ENCODE assay signal across 1 cellular context in the genomic region with DNA sequence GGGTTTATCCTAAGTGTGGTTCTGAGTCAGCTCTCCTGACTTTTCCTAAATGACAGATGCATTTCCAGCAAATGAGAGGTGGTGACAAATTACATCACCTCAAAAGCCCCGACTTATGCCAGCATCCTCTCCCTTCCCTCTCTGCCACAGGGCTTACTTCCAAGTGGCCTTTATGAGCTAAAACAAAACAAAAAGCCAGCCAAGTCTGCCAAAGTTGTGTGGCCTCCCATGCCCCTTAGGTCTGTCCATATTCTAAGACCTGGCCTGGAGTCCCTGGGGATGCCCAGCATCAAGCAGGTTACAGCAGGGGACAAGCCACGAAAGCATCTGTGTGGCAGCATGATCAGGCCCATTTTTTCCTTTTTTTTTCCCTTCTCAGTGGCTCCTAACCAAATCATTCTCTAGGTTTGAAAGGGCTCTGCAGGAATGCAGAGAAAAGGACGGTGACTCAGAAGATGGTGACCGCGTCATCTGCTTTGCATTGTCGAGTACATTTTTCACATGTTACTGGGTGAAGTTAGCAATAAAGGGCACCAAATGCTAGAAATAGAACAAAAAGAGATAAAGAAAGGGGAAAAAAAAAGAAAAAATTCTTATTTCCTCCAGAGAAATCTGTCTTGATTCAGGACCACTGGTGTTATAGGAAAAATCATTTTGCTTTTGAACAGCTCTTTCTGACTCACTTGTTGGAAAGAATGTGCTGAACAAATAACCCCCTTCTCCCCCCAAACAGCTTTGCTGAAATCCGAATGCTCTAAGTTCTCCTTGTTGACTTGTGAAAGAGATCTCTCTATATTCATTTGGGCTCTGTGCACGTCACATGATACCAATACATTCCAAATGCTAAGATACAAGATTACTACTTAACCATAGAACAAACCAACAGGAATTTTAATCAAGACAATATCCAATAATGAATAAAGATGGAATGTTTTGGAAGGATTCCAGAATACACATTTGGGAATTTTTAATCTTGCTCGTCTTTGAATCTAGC.
TF ChIP-seq lines count a peak whose summit lies in the region.

No MANE protein-coding gene starts in this region.

TF ChIP-seq in H1, 55 proteins besides CTCF, POLR2A, EP300 and RAD21 (continued from another document):
- TF ChIP-seq CEBPB (IDR thresholded peaks at IDR 0.05; ENCODE audit: low read depth, low read length), result no peak
- TF ChIP-seq, protein P1, sequence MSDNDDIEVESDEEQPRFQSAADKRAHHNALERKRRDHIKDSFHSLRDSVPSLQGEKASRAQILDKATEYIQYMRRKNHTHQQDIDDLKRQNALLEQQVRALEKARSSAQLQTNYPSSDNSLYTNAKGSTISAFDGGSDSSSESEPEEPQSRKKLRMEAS (IDR thresholded peaks at IDR 0.05), result no peak
- TF ChIP-seq RXRA (IDR thresholded peaks at IDR 0.05; ENCODE audit: insufficient read depth, low read depth, low read length), result no peak
- TF ChIP-seq KDM1A (IDR thresholded peaks at IDR 0.05; ENCODE audit: borderline replicate concordance, low read length), result no peak
- no peak for TF ChIP-seq POLR2AphosphoS5 (IDR thresholded peaks at IDR 0.05; ENCODE audit: low read depth, low read length)
- TF ChIP-seq GABPA (IDR thresholded peaks at IDR 0.05; ENCODE audit: borderline replicate concordance, insufficient read depth, low read length), result no peak
- no peak for TF ChIP-seq HDAC6 (IDR thresholded peaks at IDR 0.05; ENCODE audit: low read depth, low read length)
- TF ChIP-seq GTF2F1 (IDR thresholded peaks at IDR 0.05; ENCODE audit: borderline replicate concordance, low read depth, low read length), result no peak
- TF ChIP-seq USF2 (IDR thresholded peaks at IDR 0.05; ENCODE audit: low read length), result no peak
